In genomic region chr6:10722570-10722819, GRCh38 we compare ENCODE assay signal across 8 cellular contexts. TPM values are rescaled to one million over a fixed set of nuclear protein-coding genes. Genes with fewer than 3 reads are reported as not detected.
DNase-seq lines count a peak whose midpoint lies in the region; ATAC-seq and TF ChIP-seq lines count a peak whose summit lies in the region.

No MANE protein-coding gene starts in this region.

- no peak for ATAC-seq in HG02623 (IDR thresholded peaks at IDR 0.05; ENCODE audit: unreplicated experiment)
- no peak for ATAC-seq in HG03354 (IDR thresholded peaks at IDR 0.05; ENCODE audit: poor library complexity, severe bottlenecking, unreplicated experiment)

- peaks cover 31% of the 10 kb centered on the region for H3K4me1 ChIP-seq in muscle layer of colon (ENCODE audit: insufficient read depth, low read length)

- peak overlapping the region; percentile 93 to 99 (median 96) for H3K4me3 Mint-ChIP-seq in IgD-negative memory B cell

- H3K9me3 Mint-ChIP-seq in IgD-negative memory B cell: peaks cover 0 to 3% (median 0%) of the 10 kb centered on the region in 3 donors

- H3K36me3 ChIP-seq in muscle layer of colon (ENCODE audit: insufficient read depth, low read length): peaks cover 10% of the 10 kb centered on the region

- peak overlapping the region; percentile 75 to 91 (median 86) for H3K27ac Mint-ChIP-seq in IgD-negative memory B cell

- no peak for DNase-seq in AG04449 (ENCODE audit: low read depth, low spot score)
- DNase-seq in central memory CD4-positive, alpha-beta T cell: peak; percentile 0
- DNase-seq in hippocampal formation (lab: John Stamatoyannopoulos, UW): no peak
- no peak for DNase-seq in HCEC 1CT

- POLR2A ChIA-PET in AG04449 (lab: Yijun Ruan, JAX): interaction anchor here (0.6 to 1.7 kb wide), 7 partner anchors 11 to 28 kb away, joined by 3 to 20 read pairs (median 3); partner anchors contain the start of genes C6orf52, PAK1IP1 and TMEM14B

- TF ChIP-seq CTCF in AG04449 (IDR thresholded peaks at IDR 0.05; ENCODE audit: insufficient read depth, low read length, missing control alignments): no peak

- H3K4me1 Mint-ChIP-seq in IgD-negative memory B cell: peaks cover 17 to 25% (median 17%) of the 10 kb centered on the region in 3 donors

- H3K27ac ChIP-seq in muscle layer of colon (ENCODE audit: low read depth, low read length): peak overlapping the region; percentile 92

- no peaks in the 10 kb centered on the region for H3K36me3 Mint-ChIP-seq in IgD-negative memory B cell

- H3K4me3 ChIP-seq in AG04449 (ENCODE audit: low read depth, low read length): peak overlapping the region; percentile 65
- H3K4me3 ChIP-seq in muscle layer of colon (ENCODE audit: low read depth in 1 of 2, low read length in 2 of 2): peak overlapping the region; percentile 77 to 93

- H3K27me3 ChIP-seq in muscle layer of colon (ENCODE audit: control insufficient read depth in 1 of 2, insufficient read depth in 2 of 2, low read length in 2 of 2): no peaks in the 10 kb centered on the region

- peak overlapping the region; percentile 73 for H3K9ac ChIP-seq in muscle layer of colon (ENCODE audit: low read length)

- CTCF ChIA-PET in AG04449 (lab: Yijun Ruan, JAX): interaction anchor here (0.7 to 2.3 kb wide), 4 partner anchors 13 to 244 kb away, joined by 3 to 6 read pairs (median 4); no protein-coding TSS in a partner anchor

- no peaks in the 10 kb centered on the region for H3K9me3 ChIP-seq in muscle layer of colon (ENCODE audit: low read length)

- no peaks in the 10 kb centered on the region for H3K27me3 Mint-ChIP-seq in IgD-negative memory B cell

RNA-seq across cellular contexts. Expression of gene TMEM14C, which starts 0.4 kb away (rescaled TPM):
- polyA plus RNA-seq in IgD-negative memory B cell: 83.5 TPM

RNA-seq across cellular contexts. Expression of gene TMEM14B, which starts 25.1 kb away (rescaled TPM):
- 173 TPM for polyA plus RNA-seq in IgD-negative memory B cell

RNA-seq across cellular contexts. Expression of gene PAK1IP1, which starts 27.7 kb away (rescaled TPM):
- 14.1 TPM for polyA plus RNA-seq in IgD-negative memory B cell

RNA-seq across cellular contexts. Expression of gene C6orf52, which starts 28.1 kb away (rescaled TPM):
- 1.1 TPM for polyA plus RNA-seq in IgD-negative memory B cell
